Comparison of ENCODE assay signal across 1 cellular context in genomic region chr6:31580807-31581437, GRCh38.
A peak's percentile ranks its signal among the peaks of the same experiment; 100 is the strongest.
TF ChIP-seq lines count a peak whose summit lies in the region.

No MANE protein-coding gene starts in this region.

TF ChIP-seq in HepG2, 621 proteins besides CTCF, POLR2A, EP300 and RAD21 (continued from another document and continues in another):
- TF ChIP-seq ARID4A (CRISPR knock-in tag; IDR thresholded peaks at IDR 0.05; ENCODE audit: borderline replicate concordance) (peak; percentile 84; the same call in 1 of the 2 replicates), GLI4 (CRISPR knock-in tag; IDR thresholded peaks at IDR 0.05; ENCODE audit: borderline replicate concordance) (no peak), NCOA2 (CRISPR knock-in tag; IDR thresholded peaks at IDR 0.05) (no peak; the same call in 1 of the 2 replicates), ZNF549 (CRISPR knock-in tag; IDR thresholded peaks at IDR 0.05) (no peak), MBD4 (IDR thresholded peaks at IDR 0.05; ENCODE audit: borderline replicate concordance, low read length) (no peak), GABPB1 (CRISPR knock-in tag; IDR thresholded peaks at IDR 0.05) (peak; percentile 77), ZSCAN31 (CRISPR knock-in tag; IDR thresholded peaks at IDR 0.05; ENCODE audit: low read depth) (peak; percentile 58; the same call in 1 of the 2 replicates), ZNF614 (CRISPR knock-in tag; IDR thresholded peaks at IDR 0.05; ENCODE audit: borderline replicate concordance) (peak; percentile 89; the same call in 1 of the 2 replicates), POLR2AphosphoS2 (IDR thresholded peaks at IDR 0.05; ENCODE audit: low read depth, low read length) (no peak), HMG20B (CRISPR knock-in tag; conservative IDR thresholded peaks at IDR 0.05) (peak; percentile 62; the same call in 1 of the 2 replicates), ZC3H13 (CRISPR knock-in tag; IDR thresholded peaks at IDR 0.05) (peak; percentile 22; the same call in 1 of the 2 replicates), MED1 (CRISPR knock-in tag; IDR thresholded peaks at IDR 0.05) (peak; percentile 36; the same call in 1 of the 2 replicates), FOXA3 (CRISPR knock-in tag; IDR thresholded peaks at IDR 0.05) (peak; percentile 42; the same call in 1 of the 2 replicates), ZNF792 (CRISPR knock-in tag; IDR thresholded peaks at IDR 0.05) (peak; percentile 57; the same call in 1 of the 2 replicates), MEIS2 (CRISPR knock-in tag; IDR thresholded peaks at IDR 0.05) (peak; percentile 66; the same call in 1 of the 2 replicates), SNAI1 (CRISPR knock-in tag; IDR thresholded peaks at IDR 0.05; ENCODE audit: borderline replicate concordance) (0 out of 2 replicates have a peak, but pooled peaks have one; percentile 41), SPEN (CRISPR knock-in tag; IDR thresholded peaks at IDR 0.05; ENCODE audit: low read depth) (peak; percentile 75), HMGA1 (CRISPR knock-in tag; conservative IDR thresholded peaks at IDR 0.05) (no peak), SIN3A (IDR thresholded peaks at IDR 0.05; ENCODE audit: borderline replicate concordance, low read depth, low read length) (no peak), ZNF264 (CRISPR knock-in tag; IDR thresholded peaks at IDR 0.05) (no peak), ZNF670 (CRISPR knock-in tag; IDR thresholded peaks at IDR 0.05; ENCODE audit: borderline replicate concordance) (no peak), TAF1 (CRISPR knock-in tag; IDR thresholded peaks at IDR 0.05) (peak; percentile 54; the same call in 1 of the 2 replicates), BRCA1 (CRISPR knock-in tag; IDR thresholded peaks at IDR 0.05) (peak; percentile 36; the same call in 1 of the 2 replicates), BRF2 (CRISPR knock-in tag; IDR thresholded peaks at IDR 0.05) (0 out of 2 replicates have a peak, but pooled peaks have one; percentile 34), TP53 (CRISPR knock-in tag; conservative IDR thresholded peaks at IDR 0.05) (no peak), RBM22 (optimal IDR thresholded peaks at IDR 0.05; ENCODE audit: low read length) (no peak), ZNF598 (CRISPR knock-in tag; IDR thresholded peaks at IDR 0.05; ENCODE audit: borderline replicate concordance) (peak; percentile 33; the same call in 1 of the 2 replicates), ZSCAN20 (CRISPR knock-in tag; IDR thresholded peaks at IDR 0.05; ENCODE audit: borderline replicate concordance) (peak; percentile 29; the same call in 1 of the 2 replicates)
- TF ChIP-seq, protein P1, sequence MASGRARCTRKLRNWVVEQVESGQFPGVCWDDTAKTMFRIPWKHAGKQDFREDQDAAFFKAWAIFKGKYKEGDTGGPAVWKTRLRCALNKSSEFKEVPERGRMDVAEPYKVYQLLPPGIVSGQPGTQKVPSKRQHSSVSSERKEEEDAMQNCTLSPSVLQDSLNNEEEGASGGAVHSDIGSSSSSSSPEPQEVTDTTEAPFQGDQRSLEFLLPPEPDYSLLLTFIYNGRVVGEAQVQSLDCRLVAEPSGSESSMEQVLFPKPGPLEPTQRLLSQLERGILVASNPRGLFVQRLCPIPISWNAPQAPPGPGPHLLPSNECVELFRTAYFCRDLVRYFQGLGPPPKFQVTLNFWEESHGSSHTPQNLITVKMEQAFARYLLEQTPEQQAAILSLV (CRISPR knock-in tag; IDR thresholded peaks at IDR 0.05; ENCODE audit: borderline replicate concordance): peak; percentile 30; the same call in 1 of the 2 replicates
- TF ChIP-seq, protein P2, sequence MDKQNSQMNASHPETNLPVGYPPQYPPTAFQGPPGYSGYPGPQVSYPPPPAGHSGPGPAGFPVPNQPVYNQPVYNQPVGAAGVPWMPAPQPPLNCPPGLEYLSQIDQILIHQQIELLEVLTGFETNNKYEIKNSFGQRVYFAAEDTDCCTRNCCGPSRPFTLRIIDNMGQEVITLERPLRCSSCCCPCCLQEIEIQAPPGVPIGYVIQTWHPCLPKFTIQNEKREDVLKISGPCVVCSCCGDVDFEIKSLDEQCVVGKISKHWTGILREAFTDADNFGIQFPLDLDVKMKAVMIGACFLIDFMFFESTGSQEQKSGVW (CRISPR knock-in tag; IDR thresholded peaks at IDR 0.05; ENCODE audit: borderline replicate concordance): no peak
- TF ChIP-seq, protein P3, sequence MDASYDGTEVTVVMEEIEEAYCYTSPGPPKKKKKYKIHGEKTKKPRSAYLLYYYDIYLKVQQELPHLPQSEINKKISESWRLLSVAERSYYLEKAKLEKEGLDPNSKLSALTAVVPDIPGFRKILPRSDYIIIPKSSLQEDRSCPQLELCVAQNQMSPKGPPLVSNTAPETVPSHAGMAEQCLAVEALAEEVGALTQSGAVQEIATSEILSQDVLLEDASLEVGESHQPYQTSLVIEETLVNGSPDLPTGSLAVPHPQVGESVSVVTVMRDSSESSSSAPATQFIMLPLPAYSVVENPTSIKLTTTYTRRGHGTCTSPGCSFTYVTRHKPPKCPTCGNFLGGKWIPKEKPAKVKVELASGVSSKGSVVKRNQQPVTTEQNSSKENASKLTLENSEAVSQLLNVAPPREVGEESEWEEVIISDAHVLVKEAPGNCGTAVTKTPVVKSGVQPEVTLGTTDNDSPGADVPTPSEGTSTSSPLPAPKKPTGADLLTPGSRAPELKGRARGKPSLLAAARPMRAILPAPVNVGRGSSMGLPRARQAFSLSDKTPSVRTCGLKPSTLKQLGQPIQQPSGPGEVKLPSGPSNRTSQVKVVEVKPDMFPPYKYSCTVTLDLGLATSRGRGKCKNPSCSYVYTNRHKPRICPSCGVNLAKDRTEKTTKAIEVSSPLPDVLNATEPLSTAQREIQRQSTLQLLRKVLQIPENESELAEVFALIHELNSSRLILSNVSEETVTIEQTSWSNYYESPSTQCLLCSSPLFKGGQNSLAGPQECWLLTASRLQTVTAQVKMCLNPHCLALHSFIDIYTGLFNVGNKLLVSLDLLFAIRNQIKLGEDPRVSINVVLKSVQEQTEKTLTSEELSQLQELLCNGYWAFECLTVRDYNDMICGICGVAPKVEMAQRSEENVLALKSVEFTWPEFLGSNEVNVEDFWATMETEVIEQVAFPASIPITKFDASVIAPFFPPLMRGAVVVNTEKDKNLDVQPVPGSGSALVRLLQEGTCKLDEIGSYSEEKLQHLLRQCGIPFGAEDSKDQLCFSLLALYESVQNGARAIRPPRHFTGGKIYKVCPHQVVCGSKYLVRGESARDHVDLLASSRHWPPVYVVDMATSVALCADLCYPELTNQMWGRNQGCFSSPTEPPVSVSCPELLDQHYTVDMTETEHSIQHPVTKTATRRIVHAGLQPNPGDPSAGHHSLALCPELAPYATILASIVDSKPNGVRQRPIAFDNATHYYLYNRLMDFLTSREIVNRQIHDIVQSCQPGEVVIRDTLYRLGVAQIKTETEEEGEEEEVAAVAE (CRISPR knock-in tag; IDR thresholded peaks at IDR 0.05; ENCODE audit: borderline replicate concordance): no peak
- TF ChIP-seq, protein P4, sequence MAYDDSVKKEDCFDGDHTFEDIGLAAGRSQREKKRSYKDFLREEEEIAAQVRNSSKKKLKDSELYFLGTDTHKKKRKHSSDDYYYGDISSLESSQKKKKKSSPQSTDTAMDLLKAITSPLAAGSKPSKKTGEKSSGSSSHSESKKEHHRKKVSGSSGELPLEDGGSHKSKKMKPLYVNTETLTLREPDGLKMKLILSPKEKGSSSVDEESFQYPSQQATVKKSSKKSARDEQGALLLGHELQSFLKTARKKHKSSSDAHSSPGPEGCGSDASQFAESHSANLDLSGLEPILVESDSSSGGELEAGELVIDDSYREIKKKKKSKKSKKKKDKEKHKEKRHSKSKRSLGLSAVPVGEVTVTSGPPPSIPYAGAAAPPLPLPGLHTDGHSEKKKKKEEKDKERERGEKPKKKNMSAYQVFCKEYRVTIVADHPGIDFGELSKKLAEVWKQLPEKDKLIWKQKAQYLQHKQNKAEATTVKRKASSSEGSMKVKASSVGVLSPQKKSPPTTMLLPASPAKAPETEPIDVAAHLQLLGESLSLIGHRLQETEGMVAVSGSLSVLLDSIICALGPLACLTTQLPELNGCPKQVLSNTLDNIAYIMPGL (CRISPR knock-in tag; IDR thresholded peaks at IDR 0.05; ENCODE audit: borderline replicate concordance in 1 of 2, low read depth in 1 of 2): peak; percentile 99 to 100
- TF ChIP-seq, protein P5, sequence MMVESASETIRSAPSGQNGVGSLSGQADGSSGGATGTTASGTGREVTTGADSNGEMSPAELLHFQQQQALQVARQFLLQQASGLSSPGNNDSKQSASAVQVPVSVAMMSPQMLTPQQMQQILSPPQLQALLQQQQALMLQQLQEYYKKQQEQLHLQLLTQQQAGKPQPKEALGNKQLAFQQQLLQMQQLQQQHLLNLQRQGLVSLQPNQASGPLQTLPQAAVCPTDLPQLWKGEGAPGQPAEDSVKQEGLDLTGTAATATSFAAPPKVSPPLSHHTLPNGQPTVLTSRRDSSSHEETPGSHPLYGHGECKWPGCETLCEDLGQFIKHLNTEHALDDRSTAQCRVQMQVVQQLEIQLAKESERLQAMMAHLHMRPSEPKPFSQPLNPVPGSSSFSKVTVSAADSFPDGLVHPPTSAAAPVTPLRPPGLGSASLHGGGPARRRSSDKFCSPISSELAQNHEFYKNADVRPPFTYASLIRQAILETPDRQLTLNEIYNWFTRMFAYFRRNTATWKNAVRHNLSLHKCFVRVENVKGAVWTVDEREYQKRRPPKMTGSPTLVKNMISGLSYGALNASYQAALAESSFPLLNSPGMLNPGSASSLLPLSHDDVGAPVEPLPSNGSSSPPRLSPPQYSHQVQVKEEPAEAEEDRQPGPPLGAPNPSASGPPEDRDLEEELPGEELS (CRISPR knock-in tag; IDR thresholded peaks at IDR 0.05): peak; percentile 11; the same call in 1 of the 2 replicates
- TF ChIP-seq, protein P6, sequence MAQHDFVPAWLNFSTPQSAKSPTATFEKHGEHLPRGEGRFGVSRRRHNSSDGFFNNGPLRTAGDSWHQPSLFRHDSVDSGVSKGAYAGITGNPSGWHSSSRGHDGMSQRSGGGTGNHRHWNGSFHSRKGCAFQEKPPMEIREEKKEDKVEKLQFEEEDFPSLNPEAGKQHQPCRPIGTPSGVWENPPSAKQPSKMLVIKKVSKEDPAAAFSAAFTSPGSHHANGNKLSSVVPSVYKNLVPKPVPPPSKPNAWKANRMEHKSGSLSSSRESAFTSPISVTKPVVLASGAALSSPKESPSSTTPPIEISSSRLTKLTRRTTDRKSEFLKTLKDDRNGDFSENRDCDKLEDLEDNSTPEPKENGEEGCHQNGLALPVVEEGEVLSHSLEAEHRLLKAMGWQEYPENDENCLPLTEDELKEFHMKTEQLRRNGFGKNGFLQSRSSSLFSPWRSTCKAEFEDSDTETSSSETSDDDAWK (CRISPR knock-in tag; IDR thresholded peaks at IDR 0.05): no peak
- TF ChIP-seq, protein P7, sequence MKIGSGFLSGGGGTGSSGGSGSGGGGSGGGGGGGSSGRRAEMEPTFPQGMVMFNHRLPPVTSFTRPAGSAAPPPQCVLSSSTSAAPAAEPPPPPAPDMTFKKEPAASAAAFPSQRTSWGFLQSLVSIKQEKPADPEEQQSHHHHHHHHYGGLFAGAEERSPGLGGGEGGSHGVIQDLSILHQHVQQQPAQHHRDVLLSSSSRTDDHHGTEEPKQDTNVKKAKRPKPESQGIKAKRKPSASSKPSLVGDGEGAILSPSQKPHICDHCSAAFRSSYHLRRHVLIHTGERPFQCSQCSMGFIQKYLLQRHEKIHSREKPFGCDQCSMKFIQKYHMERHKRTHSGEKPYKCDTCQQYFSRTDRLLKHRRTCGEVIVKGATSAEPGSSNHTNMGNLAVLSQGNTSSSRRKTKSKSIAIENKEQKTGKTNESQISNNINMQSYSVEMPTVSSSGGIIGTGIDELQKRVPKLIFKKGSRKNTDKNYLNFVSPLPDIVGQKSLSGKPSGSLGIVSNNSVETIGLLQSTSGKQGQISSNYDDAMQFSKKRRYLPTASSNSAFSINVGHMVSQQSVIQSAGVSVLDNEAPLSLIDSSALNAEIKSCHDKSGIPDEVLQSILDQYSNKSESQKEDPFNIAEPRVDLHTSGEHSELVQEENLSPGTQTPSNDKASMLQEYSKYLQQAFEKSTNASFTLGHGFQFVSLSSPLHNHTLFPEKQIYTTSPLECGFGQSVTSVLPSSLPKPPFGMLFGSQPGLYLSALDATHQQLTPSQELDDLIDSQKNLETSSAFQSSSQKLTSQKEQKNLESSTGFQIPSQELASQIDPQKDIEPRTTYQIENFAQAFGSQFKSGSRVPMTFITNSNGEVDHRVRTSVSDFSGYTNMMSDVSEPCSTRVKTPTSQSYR (CRISPR knock-in tag; IDR thresholded peaks at IDR 0.05; ENCODE audit: borderline replicate concordance): peak; percentile 15; the same call in 1 of the 2 replicates
